ENCODE assay signal across 6 cellular contexts in genomic region chr2:218216336-218216673, GRCh38. TPM values are rescaled to one million over a fixed set of nuclear protein-coding genes. Genes with fewer than 3 reads are reported as not detected.
A peak's percentile ranks its signal among the peaks of the same experiment; 100 is the strongest.
DNase-seq lines count a peak whose midpoint lies in the region; TF ChIP-seq lines count a peak whose summit lies in the region.

No MANE protein-coding gene starts in this region.

- H3K27me3 ChIP-seq in breast epithelium (no peaks in the 10 kb centered on the region), neuron (ENCODE audit: insufficient read depth, low read length) (no peaks in the 10 kb centered on the region)

- H3K36me3 ChIP-seq in HEK293 (ENCODE audit: control insufficient read depth in 2 of 2, insufficient read depth in 1 of 2, low read length in 2 of 2) (peaks cover 0 to 13% of the 10 kb centered on the region in 2 experiments; a peak in 1 of 3 replicates), breast epithelium (no peaks in the 10 kb centered on the region), neuron (ENCODE audit: insufficient read depth, low read length) (peaks cover 10% of the 10 kb centered on the region)

- no peak for TF ChIP-seq CTCF in HEK293 (tag by site-specific recombination; IDR thresholded peaks at IDR 0.05)
- no peak for TF ChIP-seq CTCF in breast epithelium (IDR thresholded peaks at IDR 0.05)

- no peaks in the 10 kb centered on the region for H3K9me3 ChIP-seq in HEK293 (ENCODE audit: control insufficient read depth, insufficient read depth, low read depth, low read length)
- no peaks in the 10 kb centered on the region for H3K9me3 ChIP-seq in breast epithelium
- H3K9me3 ChIP-seq in neuron (ENCODE audit: low read length), result no peaks in the 10 kb centered on the region

- peaks cover 19% of the 10 kb centered on the region; the same call in 1 of the 2 replicates for H3K4me1 ChIP-seq in HEK293 (ENCODE audit: control insufficient read depth, insufficient read depth, low read length)
- no peaks in the 10 kb centered on the region for H3K4me1 ChIP-seq in breast epithelium
- peaks cover 19% of the 10 kb centered on the region for H3K4me1 ChIP-seq in neuron (ENCODE audit: insufficient read depth, low read length)

- intact Hi-C loops in breast epithelium (cut with DNase I; ENCODE audit: low total_unique reads), result no loop called here

- no peak for TF ChIP-seq POLR2A in breast epithelium (IDR thresholded peaks at IDR 0.05)

- CTCF ChIA-PET in HEK293 (lab: Yijun Ruan, JAX), result interaction anchor here (0.6 to 1.8 kb wide), 4 partner anchors 15 to 57 kb away, joined by 3 to 6 read pairs (median 4); no protein-coding TSS in a partner anchor

- H3K27ac ChIP-seq in HEK293 (ENCODE audit: extremely low read depth, low read depth, low read length) (peak overlapping the region; percentile 58), breast epithelium (peak overlapping the region; percentile 95 to 96)

- DNase-seq in breast epithelium (ENCODE audit: low spot score in 2 of 2), result no peak
- no peak for DNase-seq in cortex of kidney (lab: John Stamatoyannopoulos, UW)
- no peak for DNase-seq in 8988T
- DNase-seq in NCI-H446 treated with DMSO at 0.1 percent for 48 hours (lab: John Stamatoyannopoulos, UW), result no peak

- POLR2A ChIA-PET in HEK293 (lab: Yijun Ruan, JAX), result interaction anchor here (0.7 to 1.4 kb wide), 4 partner anchors 10 to 54 kb away, joined by 3 to 9 read pairs (median 6); partner anchors contain the start of genes AAMP and PNKD

- H2AFZ ChIP-seq in neuron (ENCODE audit: low read depth, low read length), result peak overlapping the region; percentile 88

- H3K4me3 ChIP-seq in HEK293 (ENCODE audit: low read depth, low read length), result peak overlapping the region; percentile 95
- peak overlapping the region; percentile 86 to 100 (median 98) for H3K4me3 ChIP-seq in breast epithelium
- peak overlapping the region; percentile 93 for H3K4me3 ChIP-seq in neuron (ENCODE audit: low read length)

TF ChIP-seq in HEK293, 187 proteins besides CTCF, POLR2A, EP300 and RAD21:
- TF ChIP-seq ZNF324 (tag by site-specific recombination; IDR thresholded peaks at IDR 0.05) (no peak), ZNF548 (tag by site-specific recombination; IDR thresholded peaks at IDR 0.05) (no peak), ZBTB21 (tag by site-specific recombination; IDR thresholded peaks at IDR 0.05) (no peak), ZNF280D (tag by site-specific recombination; IDR thresholded peaks at IDR 0.05) (0 out of 2 replicates have a peak, but pooled peaks have one; percentile 19)

RNA-seq across cellular contexts. Expression of gene ARPC2, which starts 0.7 kb away (rescaled TPM):
- total RNA-seq in breast epithelium, result 100 to 1,000 TPM; 212 to 336 (median 248) TPM

RNA-seq across cellular contexts. Expression of gene GPBAR1, which starts 44.5 kb away (rescaled TPM):
- 10 to 100 TPM in 1 of 3 donors, 1 to 10 TPM in 2; 5.2 to 22.2 (median 8.5) TPM for total RNA-seq in breast epithelium

RNA-seq across cellular contexts. Expression of gene CXCR1, which starts 49.5 kb away (rescaled TPM):
- total RNA-seq in breast epithelium, result under 1 TPM in 1 of 3 donors, not detected in 2; 0.16 TPM

RNA-seq across cellular contexts. Expression of gene AAMP, which starts 53.6 kb away (rescaled TPM):
- total RNA-seq in breast epithelium, result 100 to 1,000 TPM; 150 to 164 (median 151) TPM

RNA-seq across cellular contexts. Expression of gene PNKD, which starts 54.0 kb away (rescaled TPM):
- total RNA-seq in breast epithelium, result 10 to 100 TPM; 30.2 to 48.3 (median 35.6) TPM
